ENCODE assay signal across 17 cellular contexts in genomic region chr4:117941611-117942010, GRCh38.
"Had no signal": no experiment of that assay in that cellular context is flagged by ENCODE, and none has a peak within 500 bp of the region (broad histone marks: within the 10 kb centered on the region; RNA-seq: fewer than 3 reads in every experiment).

No MANE protein-coding gene starts in this region.

- H3K4me1 ChIP-seq: foreskin keratinocyte, lower lobe of right lung had no signal

- H3K27ac Mint-ChIP-seq: activated B cell treated with CpG ODN at 0.5 μM for 24 hours; activated CD8-positive, alpha-beta T cell treated with anti-CD3 and anti-CD28 coated beads, Interleukin-2, amount 10 ng/mL, durations not matched to agents 7 days and 5 days had no signal

- H3K4me1 Mint-ChIP-seq: activated B cell treated with CpG ODN at 0.5 μM for 24 hours, neural crest cell had no signal

- H3K4me3 Mint-ChIP-seq: activated B cell treated with CpG ODN at 0.5 μM for 24 hours; activated CD8-positive, alpha-beta T cell treated with anti-CD3 and anti-CD28 coated beads, Interleukin-2, amount 10 ng/mL, durations not matched to agents 7 days and 5 days; neural crest cell had no signal

- H3K36me3 ChIP-seq: lower lobe of right lung, ovary had no signal

- ATAC-seq: activated CD8-positive, alpha-beta T cell treated with anti-CD3 and anti-CD28 coated beads, Interleukin-2, amount 10 ng/mL, durations not matched to agents 7 days and 5 days; foreskin keratinocyte; left cardiac atrium; lower lobe of right lung had no signal

- H3K27ac ChIP-seq: foreskin keratinocyte, lower lobe of right lung, ovary had no signal

- H3K27me3 Mint-ChIP-seq: activated B cell treated with CpG ODN at 0.5 μM for 24 hours had no signal

- H3K27me3 ChIP-seq: foreskin keratinocyte, ovary had no signal

- H3K4me3 ChIP-seq: lower lobe of right lung, ovary had no signal

- DNase-seq: activated B cell treated with CpG ODN at 0.5 μM for 24 hours; activated CD4-positive, alpha-beta T cell treated with anti-CD3 and anti-CD28 coated beads for 48 hours; activated CD8-positive, alpha-beta memory T cell treated with anti-CD3 and anti-CD28 coated beads, Interleukin-2, amount 50 U/mL, for 48 hours; activated CD8-positive, alpha-beta T cell treated with anti-CD3 and anti-CD28 coated beads, Interleukin-2, amount 10 ng/mL, durations not matched to agents 7 days and 5 days; activated naive CD4-positive, alpha-beta T cell; aorta; cerebellar nuclear complex; effector memory CD4-positive, alpha-beta T cell; foreskin keratinocyte; head of caudate nucleus; left cardiac atrium; lower lobe of right lung; midbrain; ovary; stimulated activated CD4-positive, alpha-beta T cell treated with anti-CD3 and anti-CD28 coated beads, Interleukin-12 subunit alpha, Interleukin-12 subunit beta, amount 100 ng/mL, for 4 hours; stimulated activated CD4-positive, alpha-beta T cell treated with anti-CD3 and anti-CD28 coated beads, Interleukin-2, amount 100 ng/mL, for 24 hours had no signal

- H3K9me3 ChIP-seq: lower lobe of right lung, ovary had no signal
